Comparison of ENCODE assay signal across 29 cellular contexts in genomic region chr10:107043461-107043860, GRCh38.
"Had no signal": no experiment of that assay in that cellular context is flagged by ENCODE, and none has a peak within 500 bp of the region (broad histone marks: within the 10 kb centered on the region; RNA-seq: fewer than 3 reads in every experiment).

No MANE protein-coding gene starts in this region.

- ATAC-seq: effector memory CD8-positive, alpha-beta T cell; esophagus mucosa; foreskin keratinocyte; gastrocnemius medialis; gastroesophageal sphincter; heart left ventricle; heart right ventricle had no signal

- H3K27ac ChIP-seq: colonic mucosa, coronary artery, dorsolateral prefrontal cortex, epithelial cell of prostate, esophagus muscularis mucosa, esophagus squamous epithelium, foreskin keratinocyte, gastrocnemius medialis, gastroesophageal sphincter, heart left ventricle, heart right ventricle had no signal

- FAIRE-seq: colon, endometrium, endothelial cell of umbilical vein, frontal cortex had no signal

- H3K4me3 ChIP-seq: colonic mucosa, coronary artery, dorsolateral prefrontal cortex, esophagus muscularis mucosa, esophagus squamous epithelium, gastrocnemius medialis, gastroesophageal sphincter, heart left ventricle, heart right ventricle had no signal

- DNase-seq: colonic mucosa; cortex of kidney; dermis blood vessel endothelial cell; dorsolateral prefrontal cortex; effector CD4-positive, alpha-beta T cell; effector CD8-positive, alpha-beta T cell; effector memory CD4-positive, alpha-beta T cell; effector memory CD8-positive, alpha-beta T cell; endodermal cell; erythroblast; esophagus squamous epithelium; foreskin fibroblast; foreskin keratinocyte; foreskin melanocyte; gastrocnemius medialis; glutamatergic neuron; head of caudate nucleus; heart left ventricle; heart right ventricle had no signal

- H3K27ac Mint-ChIP-seq: dendritic cell treated with granulocyte-macrophage colony-stimulating factor and Interleukin-4, amounts not matched to agents 40 ng/mL and 50 ng/mL, for 4 days; effector memory CD8-positive, alpha-beta T cell; endodermal cell had no signal

- H3K27me3 ChIP-seq: colonic mucosa, dorsolateral prefrontal cortex, esophagus muscularis mucosa, esophagus squamous epithelium, foreskin keratinocyte, gastrocnemius medialis, gastroesophageal sphincter, heart left ventricle, heart right ventricle had no signal

- H3K4me3 Mint-ChIP-seq: dendritic cell treated with granulocyte-macrophage colony-stimulating factor and Interleukin-4, amounts not matched to agents 40 ng/mL and 50 ng/mL, for 4 days; effector memory CD8-positive, alpha-beta T cell; endodermal cell had no signal

- H3K9me3 Mint-ChIP-seq: dendritic cell treated with granulocyte-macrophage colony-stimulating factor and Interleukin-4, amounts not matched to agents 40 ng/mL and 50 ng/mL, for 4 days; endodermal cell had no signal

- H3K4me1 ChIP-seq: colonic mucosa, esophagus muscularis mucosa, esophagus squamous epithelium, foreskin keratinocyte, gastrocnemius medialis, gastroesophageal sphincter, heart left ventricle, heart right ventricle had no signal

- H3K9me3 ChIP-seq: colonic mucosa, esophagus muscularis mucosa, esophagus squamous epithelium, gastrocnemius medialis, gastroesophageal sphincter, heart left ventricle had no signal

- H3K36me3 ChIP-seq: colonic mucosa, esophagus muscularis mucosa, esophagus squamous epithelium, gastrocnemius medialis, gastroesophageal sphincter, heart left ventricle, heart right ventricle had no signal

- H3K27me3 Mint-ChIP-seq: dendritic cell treated with granulocyte-macrophage colony-stimulating factor and Interleukin-4, amounts not matched to agents 40 ng/mL and 50 ng/mL, for 4 days; effector memory CD8-positive, alpha-beta T cell had no signal
